Comparison of ENCODE assay signal across 1 cellular context in the genomic region with DNA sequence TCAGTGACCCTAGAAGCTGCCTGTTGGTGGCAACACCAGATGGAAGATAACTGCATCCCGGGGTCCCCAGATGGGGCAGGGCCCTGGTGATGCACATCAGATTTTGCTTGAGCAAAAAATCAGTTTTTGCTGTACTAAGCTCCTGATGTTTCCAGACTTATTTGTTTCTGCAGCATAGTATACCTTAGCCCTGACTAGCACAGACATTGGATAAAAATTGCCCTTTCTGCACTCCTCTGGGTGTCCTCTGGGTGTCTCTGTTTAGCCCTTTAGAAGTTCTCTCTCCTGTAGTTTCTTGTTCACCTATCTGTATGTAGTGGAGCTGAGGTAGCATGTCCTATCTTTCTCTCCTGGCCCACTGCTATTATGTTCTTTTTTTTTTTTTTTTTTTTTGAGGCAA.
TF ChIP-seq lines count a peak whose summit lies in the region.

No MANE protein-coding gene starts in this region.

TF ChIP-seq in WTC11, 78 proteins besides CTCF, POLR2A, EP300 and RAD21 (continued from another document):
- TF ChIP-seq, protein P1, sequence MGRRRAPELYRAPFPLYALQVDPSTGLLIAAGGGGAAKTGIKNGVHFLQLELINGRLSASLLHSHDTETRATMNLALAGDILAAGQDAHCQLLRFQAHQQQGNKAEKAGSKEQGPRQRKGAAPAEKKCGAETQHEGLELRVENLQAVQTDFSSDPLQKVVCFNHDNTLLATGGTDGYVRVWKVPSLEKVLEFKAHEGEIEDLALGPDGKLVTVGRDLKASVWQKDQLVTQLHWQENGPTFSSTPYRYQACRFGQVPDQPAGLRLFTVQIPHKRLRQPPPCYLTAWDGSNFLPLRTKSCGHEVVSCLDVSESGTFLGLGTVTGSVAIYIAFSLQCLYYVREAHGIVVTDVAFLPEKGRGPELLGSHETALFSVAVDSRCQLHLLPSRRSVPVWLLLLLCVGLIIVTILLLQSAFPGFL (CRISPR knock-in tag; IDR thresholded peaks at IDR 0.05; ENCODE audit: borderline replicate concordance) = no peak
- TF ChIP-seq MLX (CRISPR knock-in tag; IDR thresholded peaks at IDR 0.05) (no peak), GTF2I (CRISPR knock-in tag; conservative IDR thresholded peaks at IDR 0.05) (no peak), HMGA2 (CRISPR knock-in tag; IDR thresholded peaks at IDR 0.05) (no peak), ZNF396 (CRISPR knock-in tag; IDR thresholded peaks at IDR 0.05; ENCODE audit: borderline replicate concordance) (no peak), CREM (CRISPR knock-in tag; IDR thresholded peaks at IDR 0.05) (no peak), FOXK1 (CRISPR knock-in tag; IDR thresholded peaks at IDR 0.05) (no peak), FOXP1 (CRISPR knock-in tag; IDR thresholded peaks at IDR 0.05; ENCODE audit: borderline replicate concordance) (no peak)
- TF ChIP-seq, protein P2, sequence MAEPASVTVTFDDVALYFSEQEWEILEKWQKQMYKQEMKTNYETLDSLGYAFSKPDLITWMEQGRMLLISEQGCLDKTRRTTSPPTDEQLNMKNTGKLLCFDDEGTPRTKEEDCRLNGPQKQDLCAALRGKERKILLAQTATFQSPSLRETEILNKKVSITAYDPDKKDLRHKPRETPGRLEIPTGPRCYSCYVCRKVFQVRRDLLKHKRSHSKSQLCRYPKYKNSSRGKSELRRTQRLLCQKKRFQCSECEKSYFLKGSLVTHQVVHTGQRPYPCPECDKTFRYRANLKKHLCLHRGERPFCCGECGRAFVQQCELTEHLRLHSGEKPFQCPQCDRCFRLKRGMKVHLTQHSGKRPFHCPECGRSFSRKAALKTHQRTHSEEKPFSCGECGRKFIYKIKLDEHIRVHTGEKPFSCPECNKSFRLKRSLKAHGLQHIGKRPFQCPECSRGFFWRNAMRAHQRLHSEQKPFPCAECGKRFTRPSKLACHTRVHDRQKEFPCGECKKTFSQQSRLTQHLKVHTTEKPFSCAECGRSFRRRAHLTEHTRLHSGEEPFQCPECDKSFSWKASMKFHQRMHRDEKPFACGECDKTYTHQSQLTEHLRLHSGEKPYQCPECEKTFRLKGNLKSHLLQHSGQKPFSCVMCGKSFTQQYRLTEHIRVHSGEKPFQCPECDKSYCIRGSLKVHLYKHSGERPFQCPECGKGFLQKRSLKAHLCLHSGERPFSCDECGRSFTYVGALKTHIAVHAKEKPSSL (CRISPR knock-in tag; conservative IDR thresholded peaks at IDR 0.05) = no peak
- TF ChIP-seq, protein P3, sequence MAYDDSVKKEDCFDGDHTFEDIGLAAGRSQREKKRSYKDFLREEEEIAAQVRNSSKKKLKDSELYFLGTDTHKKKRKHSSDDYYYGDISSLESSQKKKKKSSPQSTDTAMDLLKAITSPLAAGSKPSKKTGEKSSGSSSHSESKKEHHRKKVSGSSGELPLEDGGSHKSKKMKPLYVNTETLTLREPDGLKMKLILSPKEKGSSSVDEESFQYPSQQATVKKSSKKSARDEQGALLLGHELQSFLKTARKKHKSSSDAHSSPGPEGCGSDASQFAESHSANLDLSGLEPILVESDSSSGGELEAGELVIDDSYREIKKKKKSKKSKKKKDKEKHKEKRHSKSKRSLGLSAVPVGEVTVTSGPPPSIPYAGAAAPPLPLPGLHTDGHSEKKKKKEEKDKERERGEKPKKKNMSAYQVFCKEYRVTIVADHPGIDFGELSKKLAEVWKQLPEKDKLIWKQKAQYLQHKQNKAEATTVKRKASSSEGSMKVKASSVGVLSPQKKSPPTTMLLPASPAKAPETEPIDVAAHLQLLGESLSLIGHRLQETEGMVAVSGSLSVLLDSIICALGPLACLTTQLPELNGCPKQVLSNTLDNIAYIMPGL (CRISPR knock-in tag; IDR thresholded peaks at IDR 0.05) = no peak
